Comparison of ENCODE assay signal across 19 cellular contexts in genomic region chr11:87560352-87560751, GRCh38.
"Had no signal": no experiment of that assay in that cellular context is flagged by ENCODE, and none has a peak within 500 bp of the region (broad histone marks: within the 10 kb centered on the region; RNA-seq: fewer than 3 reads in every experiment).

No MANE protein-coding gene starts in this region.

- FAIRE-seq: keratinocyte had no signal

- DNase-seq: dorsolateral prefrontal cortex; effector CD4-positive, alpha-beta T cell; endodermal cell; foreskin fibroblast; gastrocnemius medialis; head of caudate nucleus; left ventricle myocardium superior; lower lobe of right lung; naive thymus-derived CD8-positive, alpha-beta T cell; nephron progenitor cell; nucleus accumbens; stimulated activated CD4-positive, alpha-beta T cell treated with anti-CD3 and anti-CD28 coated beads, Interleukin-12 subunit alpha, Interleukin-12 subunit beta, amount 100 ng/mL, for 4 hours; stimulated activated CD4-positive, alpha-beta T cell treated with anti-CD3 and anti-CD28 coated beads, Interleukin-1b, Interleukin-23, amount 100 ng/mL, for 48 hours; stimulated activated CD4-positive, alpha-beta T cell treated with anti-CD3 and anti-CD28 coated beads, Interleukin-4, amount 100 ng/mL, for 1 hour; stimulated activated naive CD4-positive, alpha-beta T cell treated with Interleukin-2 at 50 U/mL for 16 hours; stomach; thyroid gland; trophoblast cell had no signal
